10 cellular contexts compared by ENCODE assay signal in the genomic region with DNA sequence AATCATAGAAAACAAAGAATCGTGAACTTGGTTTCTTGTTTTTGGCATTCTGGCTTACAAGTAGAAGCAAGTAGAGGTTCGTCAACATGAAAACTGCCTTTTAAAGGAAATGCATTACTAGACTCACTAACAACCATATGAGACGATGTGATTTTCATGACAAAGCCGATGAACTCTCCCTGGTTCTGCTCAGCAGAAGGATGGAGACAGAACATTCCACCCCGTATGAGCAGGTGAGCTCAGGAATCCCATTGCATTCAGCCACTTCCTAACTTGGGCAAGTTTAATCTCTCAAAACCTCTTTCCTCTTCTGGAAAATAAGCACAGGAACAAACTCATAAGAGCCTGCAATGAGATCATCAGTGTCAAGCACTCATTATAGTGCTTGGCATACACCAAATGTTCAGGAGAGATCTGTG. TPM values are rescaled to one million over a fixed set of nuclear protein-coding genes. Genes with fewer than 3 reads are reported as not detected.
DNase-seq lines count a peak whose midpoint lies in the region; FAIRE-seq and TF ChIP-seq lines count a peak whose summit lies in the region.
"Had no signal": no experiment of that assay in that cellular context is flagged by ENCODE, and none has a peak within 500 bp of the region (broad histone marks: within the 10 kb centered on the region; RNA-seq: fewer than 3 reads in every experiment).

No MANE protein-coding gene starts in this region.

- 50 to 77% (median 69%) methylated on average over 5 of the region's 5 CpGs for WGBS in stomach, 5 donors

- intact Hi-C loops in stomach (cut with DNase I; ENCODE audit: low total_unique reads), result no loop called here

- no peak for FAIRE-seq in bronchial epithelial cell (lab: Jason Lieb, UNC)
- FAIRE-seq in GM12891 (lab: Jason Lieb, UNC), result no peak

- H3K27me3 ChIP-seq in HUES6 (ENCODE audit: control insufficient read depth, insufficient read depth, low read length) (no peaks in the 10 kb centered on the region), bronchial epithelial cell (ENCODE audit: control insufficient read depth, insufficient read depth, low read length) (no peaks in the 10 kb centered on the region), iPS-18a (ENCODE audit: control insufficient read depth, insufficient read depth, low read length) (no peaks in the 10 kb centered on the region), stomach (no peaks in the 10 kb centered on the region)

- TF ChIP-seq POLR2A in stomach (IDR thresholded peaks at IDR 0.05) (no peak), GM12891 (IDR thresholded peaks at IDR 0.05; ENCODE audit: low read depth, low read length) (no peak)

- no peak for TF ChIP-seq CTCF in bronchial epithelial cell (IDR thresholded peaks at IDR 0.05; ENCODE audit: insufficient read depth, low read length, severe bottlenecking)
- TF ChIP-seq CTCF in stomach (IDR thresholded peaks at IDR 0.05), result no peak
- no peak for TF ChIP-seq CTCF in GM13977 (IDR thresholded peaks at IDR 0.05; ENCODE audit: extremely low read depth, insufficient read depth, missing control alignments)

- DNase-seq in bronchial epithelial cell (ENCODE audit: low read depth) (peak; percentile 75), stomach (no peak), GM12891 (ENCODE audit: insufficient read length, low spot score) (no peak), SK-N-DZ (ENCODE audit: low spot score) (no peak), GM13977 (ENCODE audit: low spot score) (no peak), NCI-H446 treated with DMSO at 0.1 percent for 48 hours (lab: John Stamatoyannopoulos, UW) (no peak)
- DNase-seq: activated naive CD4-positive, alpha-beta T cell treated with Interleukin-2 at 50 U/mL for 16 hours had no signal

- H3K9ac ChIP-seq in HUES6 (ENCODE audit: low read length) (peak overlapping the region; percentile 29), iPS-18a (ENCODE audit: low read length) (no peak overlapping the region)

- peak overlapping the region; percentile 56 for H3K27ac ChIP-seq in HUES6 (ENCODE audit: low read depth, low read length)
- peak overlapping the region; percentile 1 for H3K27ac ChIP-seq in iPS-18a (ENCODE audit: low read length)
- H3K27ac ChIP-seq in stomach, result peak overlapping the region in 4 of 5 donors; percentile 47 to 76 (median 58)
- H3K27ac ChIP-seq: VCaP had no signal

- in situ Hi-C loops in GM13977 (cut with MboI; ENCODE audit: low pct_unique_long_range_greater_than_20kb, low sequenced_read_pairs, unreplicated experiment), result no loop called here

- H3K36me3 ChIP-seq in HUES6 (ENCODE audit: control insufficient read depth, insufficient read depth, low read length) (no peaks in the 10 kb centered on the region), bronchial epithelial cell (ENCODE audit: control insufficient read depth, insufficient read depth, low read length) (no peaks in the 10 kb centered on the region), iPS-18a (ENCODE audit: control insufficient read depth, low read depth, low read length) (no peaks in the 10 kb centered on the region), stomach (no peaks in the 10 kb centered on the region)

- peaks cover 40% of the 10 kb centered on the region for H3K4me1 ChIP-seq in HUES6 (ENCODE audit: control insufficient read depth, insufficient read depth, low read length)
- H3K4me1 ChIP-seq in iPS-18a (ENCODE audit: control insufficient read depth, low read depth, low read length), result peaks cover 28% of the 10 kb centered on the region
- peaks cover 11 to 53% (median 34%) of the 10 kb centered on the region in 4 donors for H3K4me1 ChIP-seq in stomach

- no peak for TF ChIP-seq EP300 in stomach (IDR thresholded peaks at IDR 0.05)

- H3K4me3 ChIP-seq in HUES6 (ENCODE audit: low read depth, low read length) (peak overlapping the region; percentile 20), bronchial epithelial cell (ENCODE audit: low read depth, low read length) (no peak overlapping the region), iPS-18a (ENCODE audit: low read length) (no peak overlapping the region), stomach (no peak overlapping the region)

- H3K9me3 ChIP-seq in HUES6 (ENCODE audit: control insufficient read depth, insufficient read depth, low read depth, low read length) (no peaks in the 10 kb centered on the region), iPS-18a (ENCODE audit: control insufficient read depth, low read depth, low read length) (no peaks in the 10 kb centered on the region), stomach (no peaks in the 10 kb centered on the region)

TF ChIP-seq in GM12891, 5 proteins besides CTCF, POLR2A, EP300 and RAD21:
- TF ChIP-seq POU2F2 (IDR thresholded peaks at IDR 0.05; ENCODE audit: low read depth, low read length) (no peak), SPI1 (IDR thresholded peaks at IDR 0.05; ENCODE audit: low read depth, low read length) (no peak), TAF1 (IDR thresholded peaks at IDR 0.05; ENCODE audit: low read depth, low read length) (no peak), POLR2AphosphoS5 (IDR thresholded peaks at IDR 0.05; ENCODE audit: low read depth, low read length) (no peak), PAX5 (IDR thresholded peaks at IDR 0.05; ENCODE audit: insufficient read depth, low read length, severe bottlenecking) (no peak)

RNA-seq across cellular contexts. Expression of a gene that starts 57.4 kb away (rescaled TPM):
- total RNA-seq in bronchial epithelial cell (12.6 and 22.5 TPM in 2 replicates), stomach (100 to 1,000 TPM in 4 of 5 donors, 10 to 100 TPM in 1; 95.9 to 400 (median 131) TPM)
- polyA plus RNA-seq in stomach, result 10 to 100 TPM in 1 of 3 donors, 1 to 10 TPM in 2; 6.8 to 32.4 (median 7.5) TPM
- polyA plus RNA-seq in GM12891 (2012; ENCODE audit: low read depth, missing spikeins), result 0.27 TPM
- polyA plus RNA-seq in SK-N-DZ (2014; cell fraction: cytosol; rRNA removed), result 5.2 and 14.2 TPM in 2 replicates
- 7.2 and 14.2 TPM in 2 replicates for polyA plus RNA-seq in SK-N-DZ (2014; cell fraction: nucleus; rRNA removed)

Comparison
In these comparisons a context has a peak if more than half of its experiments do, and no peak if none do; other contexts are left out.
1. H3K27ac ChIP-seq: peak in every context shown above with its lines; median percentile 58 in stomach; 56 in HUES6; 1 in iPS-18a.